Comparison of ENCODE assay signal across 9 cellular contexts in genomic region chr9:14316574-14317304, GRCh38. TPM values are rescaled to one million over a fixed set of nuclear protein-coding genes. Genes with fewer than 3 reads are reported as not detected.
DNase-seq lines count a peak whose midpoint lies in the region; ATAC-seq and TF ChIP-seq lines count a peak whose summit lies in the region.
"Had no signal": no experiment of that assay in that cellular context is flagged by ENCODE, and none has a peak within 500 bp of the region (broad histone marks: within the 10 kb centered on the region; RNA-seq: fewer than 3 reads in every experiment).

No MANE protein-coding gene starts in this region.

- no peak overlapping the region for H3K27ac Mint-ChIP-seq in CD4-positive, alpha-beta T cell
- H3K27ac Mint-ChIP-seq in neural crest cell (ENCODE audit: unreplicated experiment): no peak overlapping the region

- H3K9me3 Mint-ChIP-seq in CD4-positive, alpha-beta T cell: no peaks in the 10 kb centered on the region
- H3K9me3 Mint-ChIP-seq in neural crest cell: no peaks in the 10 kb centered on the region

- no peak overlapping the region for H3K27ac ChIP-seq in CD4-positive, alpha-beta T cell (ENCODE audit: low read depth, low read length)

- H3K4me1 Mint-ChIP-seq in CD4-positive, alpha-beta T cell (ENCODE audit: low read depth): peaks cover 37% of the 10 kb centered on the region
- peaks cover 49% of the 10 kb centered on the region for H3K4me1 Mint-ChIP-seq in neural crest cell

- peaks cover 3% of the 10 kb centered on the region for H3K36me3 Mint-ChIP-seq in CD4-positive, alpha-beta T cell (ENCODE audit: low read depth)
- no peaks in the 10 kb centered on the region for H3K36me3 Mint-ChIP-seq in neural crest cell (ENCODE audit: low read depth)

- peaks cover 81% of the 10 kb centered on the region for H3K27me3 Mint-ChIP-seq in CD4-positive, alpha-beta T cell
- H3K27me3 Mint-ChIP-seq in neural crest cell (ENCODE audit: low read depth): peaks cover 90% of the 10 kb centered on the region

- H3K9me3 ChIP-seq in CD4-positive, alpha-beta T cell (ENCODE audit: control insufficient read depth, low read length): no peaks in the 10 kb centered on the region

- ATAC-seq in CD4-positive, alpha-beta T cell (ENCODE audit: poor library complexity): no peak
- no peak for ATAC-seq in HG03520 (IDR thresholded peaks at IDR 0.05; ENCODE audit: unreplicated experiment)
- no peak for ATAC-seq in GM19467 (IDR thresholded peaks at IDR 0.05; ENCODE audit: unreplicated experiment)

- CTCF ChIA-PET in CD4-positive, alpha-beta T cell (lab: Charles Lee): no interaction called here

- H3K4me3 Mint-ChIP-seq in CD4-positive, alpha-beta T cell: peak overlapping the region; percentile 66
- peak overlapping the region; percentile 99 for H3K4me3 Mint-ChIP-seq in neural crest cell

- peaks cover 55% of the 10 kb centered on the region for H3K27me3 ChIP-seq in CD4-positive, alpha-beta T cell (ENCODE audit: control insufficient read depth, insufficient read depth, low read length)

- POLR2A ChIA-PET in CD4-positive, alpha-beta T cell (lab: Charles Lee): no interaction called here

- no peak for DNase-seq in CD4-positive, alpha-beta T cell
- DNase-seq in NCI-H345 treated with DMSO at 0.1 percent for 48 hours (lab: John Stamatoyannopoulos, UW; ENCODE audit: unreplicated experiment) (peak; percentile 58), epithelial cell of esophagus (ENCODE audit: low read depth) (no peak), neural crest cell (ENCODE audit: low read depth, low spot score) (no peak), amniotic stem cell (lab: John Stamatoyannopoulos, UW) (no peak)
- DNase-seq in activated CD4-positive, alpha-beta T cell treated with anti-CD3 and anti-CD28 coated beads for 4 hours: no peak
- DNase-seq: activated CD4-positive, CD25-positive, alpha-beta regulatory T cell had no signal

- no peak for TF ChIP-seq CTCF in CD4-positive, alpha-beta T cell (IDR thresholded peaks at IDR 0.05)
- TF ChIP-seq CTCF in epithelial cell of esophagus (IDR thresholded peaks at IDR 0.05; ENCODE audit: insufficient read depth, low read depth, low read length, missing control alignments) (no peak), neural crest cell (conservative IDR thresholded peaks at IDR 0.05) (no peak)

- H3K4me3 ChIP-seq in epithelial cell of esophagus (ENCODE audit: low read length): peak overlapping the region; percentile 62

- intact Hi-C loops in CD4-positive, alpha-beta T cell (cut with DNase I, micrococcal nuclease): no loop called here

RNA-seq across cellular contexts. Expression of gene NFIB, which starts 2.8 kb away (rescaled TPM):
- total RNA-seq in CD4-positive, alpha-beta T cell: not detected
- 2.9 and 3.7 TPM in 2 replicates for total RNA-seq in neural crest cell
